ENCODE assay signal across 8 cellular contexts in genomic region chr5:124453221-124454032, GRCh38.
DNase-seq lines count a peak whose midpoint lies in the region; ATAC-seq and TF ChIP-seq lines count a peak whose summit lies in the region.

No MANE protein-coding gene starts in this region.

- WGBS in H9 (ENCODE audit: extremely low coverage, insufficient read length, low lambda C conversion rate): no CpG with 5 or more reads among the region's 5 CpGs

- H2BK20ac ChIP-seq in H9 (ENCODE audit: low read depth, low read length, poor library complexity, severe bottlenecking): no peak overlapping the region

- H3K4me1 Mint-ChIP-seq in H9: peaks cover 19 to 23% of the 10 kb centered on the region in 2 experiments

- H3K9me3 ChIP-seq in H9 (ENCODE audit: control insufficient read depth, low read depth, low read length): no peaks in the 10 kb centered on the region

- peak; percentile 22 for DNase-seq in AG20443 (ENCODE audit: low spot score)
- peak; percentile 72 for DNase-seq in amniotic epithelial cell (ENCODE audit: low read depth)
- no peak for DNase-seq in foreskin melanocyte
- DNase-seq in NCI-H1436 (lab: John Stamatoyannopoulos, UW): no peak
- DNase-seq in RWPE1 (ENCODE audit: low spot score): no peak
- DNase-seq in H9: no peak

- no peaks in the 10 kb centered on the region for H3K79me2 ChIP-seq in H9 (ENCODE audit: insufficient read depth, low read length)

- no peak overlapping the region for H3K4me2 ChIP-seq in H9 (ENCODE audit: insufficient read depth, insufficient read length, low read length)

- ATAC-seq in GM19372 (IDR thresholded peaks at IDR 0.05; ENCODE audit: low read depth, unreplicated experiment) (peak; percentile 94), HG03196 (IDR thresholded peaks at IDR 0.05; ENCODE audit: unreplicated experiment) (peak; percentile 98)

- H3K9me3 Mint-ChIP-seq in H9: no peaks in the 10 kb centered on the region

- no peak overlapping the region for H2BK12ac ChIP-seq in H9 (ENCODE audit: insufficient read length, low read depth, low read length)

- H3K27me3 ChIP-seq in H9 (ENCODE audit: insufficient read depth, low read length): no peaks in the 10 kb centered on the region

- no peak overlapping the region for H2BK15ac ChIP-seq in H9 (ENCODE audit: low read depth, low read length)

- no peak overlapping the region for H3K4ac ChIP-seq in H9 (ENCODE audit: low read depth, low read length)

- no peak overlapping the region for H3K4me3 Mint-ChIP-seq in H9

- no peaks in the 10 kb centered on the region for H3K4me1 ChIP-seq in H9 (ENCODE audit: insufficient read depth, low read length)

- H3K9ac ChIP-seq in H9 (ENCODE audit: extremely low read depth, insufficient read length, low read length): no peak overlapping the region

- H3K18ac ChIP-seq in H9 (ENCODE audit: insufficient read length, low read depth, low read length): no peak overlapping the region

- H4K8ac ChIP-seq in H9 (replicated peaks; ENCODE audit: insufficient read length, low read depth, low read length): no peak overlapping the region

- no peak overlapping the region for H3K23ac ChIP-seq in H9 (ENCODE audit: insufficient read length, low read depth, low read length)

- no peak overlapping the region for H3T11ph ChIP-seq in H9 (ENCODE audit: low read length)

- H3K36me3 Mint-ChIP-seq in H9 (ENCODE audit: insufficient read depth in 1 of 3, low read depth in 3 of 3): peaks cover 0 to 3% (median 0%) of the 10 kb centered on the region in 3 experiments; a peak in 2 of 7 replicates

- TF ChIP-seq CTCF in RWPE1 (conservative IDR thresholded peaks at IDR 0.05; ENCODE audit: low read depth) (no peak), H9 (conservative IDR thresholded peaks at IDR 0.05) (no peak)

- H3K56ac ChIP-seq in H9 (ENCODE audit: insufficient read length, low read depth, low read length): no peak overlapping the region

- CTCF ChIA-PET in RWPE1 (lab: Yijun Ruan, JAX): interaction anchor here (0.7 kb wide), 1 partner anchor 482 kb away, joined by 3 read pairs; no protein-coding TSS in a partner anchor

- no peak overlapping the region for H4K5ac ChIP-seq in H9 (ENCODE audit: insufficient read length, low read depth, low read length)

- H3K23me2 ChIP-seq in H9 (ENCODE audit: insufficient read length, low read depth, low read length, poor library complexity, severe bottlenecking): no peaks in the 10 kb centered on the region

- H2BK5ac ChIP-seq in H9 (ENCODE audit: insufficient read length, low read length): no peak overlapping the region

- no peak overlapping the region for H3K27ac Mint-ChIP-seq in H9

- H2AK5ac ChIP-seq in H9 (ENCODE audit: insufficient read length, low read length): no peak overlapping the region

- H4K20me1 ChIP-seq in H9 (ENCODE audit: control insufficient read depth, insufficient read depth, insufficient read length): no peaks in the 10 kb centered on the region

- H4K91ac ChIP-seq in H9 (ENCODE audit: insufficient read length, low read depth, low read length): no peak overlapping the region

- no peaks in the 10 kb centered on the region for H3K79me1 ChIP-seq in H9 (ENCODE audit: insufficient read depth, low read depth, low read length, poor library complexity, severe bottlenecking)

- H3K27ac ChIP-seq in RWPE1 (no peak overlapping the region), H9 (ENCODE audit: insufficient read length, low read depth, low read length) (no peak overlapping the region)

- no peak overlapping the region for H2BK120ac ChIP-seq in H9 (ENCODE audit: low read depth, low read length, poor library complexity, severe bottlenecking)

- H3K27me3 Mint-ChIP-seq in H9 (ENCODE audit: low read depth): no peaks in the 10 kb centered on the region

- POLR2A ChIA-PET in RWPE1 (lab: Yijun Ruan, JAX; ENCODE audit: low non-redundant PET): no interaction called here

- no peak overlapping the region for H3K14ac ChIP-seq in H9 (ENCODE audit: insufficient read depth, low read length)

- no peak overlapping the region for H2AFZ ChIP-seq in H9 (ENCODE audit: low read length)

Comparison
In these comparisons a context has a peak if more than half of its experiments do, and no peak if none do; other contexts are left out.
1. DNase-seq: peak in AG20443 (single experiment) and amniotic epithelial cell (single experiment); none in foreskin melanocyte (single experiment), NCI-H1436 (single experiment), RWPE1 (single experiment) and H9 (single experiment).